ENCODE assay signal across 8 cellular contexts in the genomic region with DNA sequence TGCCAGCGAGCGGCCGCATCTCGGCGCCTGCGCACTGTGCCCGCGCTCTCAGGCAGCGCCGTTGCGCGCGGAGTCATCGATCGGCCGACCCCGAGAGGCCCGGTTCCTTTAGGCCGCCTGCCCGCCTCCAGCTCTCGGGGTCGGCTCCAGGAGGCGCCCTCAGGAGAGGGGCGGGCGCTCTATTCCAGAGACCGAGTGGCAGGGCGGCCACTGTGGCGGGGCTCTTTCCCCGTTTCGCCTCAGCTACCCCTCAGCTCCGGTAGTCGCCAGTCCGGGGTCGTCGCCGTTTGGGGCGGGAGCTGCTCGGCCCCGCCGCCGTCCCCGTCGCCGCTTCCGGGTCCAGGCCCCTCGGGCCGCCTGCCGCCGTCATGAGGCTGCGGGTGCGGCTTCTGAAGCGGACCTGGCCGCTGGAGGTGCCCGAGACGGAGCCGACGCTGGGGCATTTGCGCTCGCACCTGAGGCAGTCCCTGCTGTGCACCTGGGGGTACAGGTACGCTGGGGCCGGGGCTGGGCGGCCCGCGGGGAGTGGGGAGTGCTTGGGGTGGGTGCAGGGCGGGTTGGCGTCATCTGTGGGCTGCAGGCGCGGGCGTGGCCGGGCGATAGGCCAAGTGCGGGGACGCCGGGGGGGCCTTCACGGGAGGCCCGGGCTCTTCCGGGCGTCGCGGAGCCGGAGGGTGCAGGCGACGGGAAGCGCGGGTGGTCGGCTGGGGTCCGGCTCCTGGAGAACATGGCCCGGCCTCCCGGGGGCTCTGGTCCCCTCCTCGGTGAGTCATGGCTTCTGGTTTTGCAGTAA. TPM values are rescaled to one million over a fixed set of nuclear protein-coding genes. Genes with fewer than 3 reads are reported as not detected.
DNase-seq lines count a peak whose midpoint lies in the region; ATAC-seq and TF ChIP-seq lines count a peak whose summit lies in the region.

TSS of gene FBXO7 (plus strand) at position 177 of the 793 bp plus-strand sequence. CDS start at position 369, 192 bp downstream.

- CTCF ChIA-PET in activated CD4-positive, alpha-beta memory T cell treated with anti-CD3 and anti-CD28 coated beads for 36 hours (lab: Charles Lee): interaction anchor here (0.6 to 3.3 kb wide), 14 partner anchors 7 to 323 kb away, joined by 3 to 33 read pairs (median 3); partner anchors contain the start of gene RTCB

- POLR2A ChIA-PET in activated CD4-positive, alpha-beta memory T cell treated with anti-CD3 and anti-CD28 coated beads for 36 hours (lab: Charles Lee): interaction anchor here (1.2 to 2.8 kb wide), 5 partner anchors 9 to 424 kb away, joined by 3 to 22 read pairs (median 3); partner anchors contain the start of gene RTCB

- TF ChIP-seq CTCF in dorsolateral prefrontal cortex (IDR thresholded peaks at IDR 0.05 in 54 of 56, conservative IDR thresholded peaks at IDR 0.05 in 2 of 56; ENCODE audit: low read depth in 1 of 56, partially characterized antibody in 56 of 56) (peak in 55 of 56 donors; percentile 10 to 78 (median 42)), right lobe of liver (IDR thresholded peaks at IDR 0.05) (peak in 3 of 4 donors; percentile 7 to 47 (median 29))

- peak; percentile 31 to 94 (median 86) for DNase-seq in C1 segment of cervical spinal cord (lab: John Stamatoyannopoulos, UW)
- peak; percentile 94 for DNase-seq in NCI-H82 (lab: John Stamatoyannopoulos, UW)
- DNase-seq in activated CD4-positive, alpha-beta memory T cell treated with anti-CD3 and anti-CD28 coated beads for 36 hours: peak; percentile 90
- DNase-seq in dorsolateral prefrontal cortex: peak; percentile 69 to 95 (median 90)
- DNase-seq in right lobe of liver: peak; percentile 93 to 94 (median 93)
- DNase-seq in stimulated activated CD4-positive, alpha-beta T cell treated with anti-CD3 and anti-CD28 coated beads, Interleukin-4, amount 100 ng/mL, for 4 hours: peak; percentile 82 to 85

- 0% methylated on average over 24 of the region's 90 CpGs for WGBS in right lobe of liver (ENCODE audit: insufficient coverage, low coverage, low lambda C conversion rate, missing lambda C conversion rate)

- TF ChIP-seq POLR2A in right lobe of liver (IDR thresholded peaks at IDR 0.05): peak; percentile 85

- H3K27me3 Mint-ChIP-seq in activated CD4-positive, alpha-beta memory T cell treated with anti-CD3 and anti-CD28 coated beads for 36 hours: no peaks in the 10 kb centered on the region

- no peaks in the 10 kb centered on the region for H3K9me3 ChIP-seq in right lobe of liver

- no peaks in the 10 kb centered on the region for H3K27me3 ChIP-seq in dorsolateral prefrontal cortex
- H3K27me3 ChIP-seq in right lobe of liver: no peaks in the 10 kb centered on the region

- peaks cover 0 to 32% (median 5%) of the 10 kb centered on the region in 4 donors for H3K4me1 ChIP-seq in right lobe of liver

- H3K4me3 ChIP-seq in dorsolateral prefrontal cortex: peak within 1 kb of the TSS; percentile 65 to 99 (median 92)
- peak within 1 kb of the TSS; percentile 87 to 90 (median 89) for H3K4me3 ChIP-seq in right lobe of liver

- peak within 1 kb of the TSS; percentile 85 for H3K4me3 Mint-ChIP-seq in activated CD4-positive, alpha-beta memory T cell treated with anti-CD3 and anti-CD28 coated beads for 36 hours

- ATAC-seq in GM19351 (IDR thresholded peaks at IDR 0.05; ENCODE audit: unreplicated experiment) (peak; percentile 63), HG03521 (IDR thresholded peaks at IDR 0.05; ENCODE audit: unreplicated experiment) (peak; percentile 69), right lobe of liver (peak; percentile 74 to 87 (median 83))

- peak within 1 kb of the TSS; percentile 97 to 100 (median 99) for H3K27ac ChIP-seq in dorsolateral prefrontal cortex
- H3K27ac ChIP-seq in right lobe of liver: peak within 1 kb of the TSS; percentile 98 to 100 (median 99)

- H3K4me1 Mint-ChIP-seq in activated CD4-positive, alpha-beta memory T cell treated with anti-CD3 and anti-CD28 coated beads for 36 hours (ENCODE audit: low read depth): peaks cover 21% of the 10 kb centered on the region

- intact Hi-C loops in activated CD4-positive, alpha-beta memory T cell treated with anti-CD3 and anti-CD28 coated beads for 36 hours (cut with micrococcal nuclease): loop anchor here (1.0 to 10.0 kb wide), 6 partner anchors 209 to 810 kb away; partner anchors contain the start of genes DEPDC5, PISD and PRR14L
- intact Hi-C loops in dorsolateral prefrontal cortex (cut with DNase I): loop anchor here (1.0 to 10.0 kb wide), 8 partner anchors 54 to 530 kb away; partner anchors contain the start of genes RTCB (in 2 of the 2) and YWHAH (in 1 of the 2)
- intact Hi-C loops in right lobe of liver (cut with DNase I): no loop called here

- H3K9me3 Mint-ChIP-seq in activated CD4-positive, alpha-beta memory T cell treated with anti-CD3 and anti-CD28 coated beads for 36 hours: no peaks in the 10 kb centered on the region

- peak within 1 kb of the TSS; percentile 90 for H3K27ac Mint-ChIP-seq in activated CD4-positive, alpha-beta memory T cell treated with anti-CD3 and anti-CD28 coated beads for 36 hours

- H3K36me3 ChIP-seq in right lobe of liver: peaks cover 0 to 8% (median 0%) of the 10 kb centered on the region in 4 donors

- H3K36me3 Mint-ChIP-seq in activated CD4-positive, alpha-beta memory T cell treated with anti-CD3 and anti-CD28 coated beads for 36 hours: peaks cover 4% of the 10 kb centered on the region

RNA-seq across cellular contexts. Expression of gene FBXO7, which starts in this region (rescaled TPM):
- total RNA-seq in activated CD4-positive, alpha-beta memory T cell treated with anti-CD3 and anti-CD28 coated beads for 36 hours: 10 to 100 TPM; 79.5 to 83.3 TPM
- 100 to 1,000 TPM in 35 of 120 experiments, 10 to 100 TPM in 85; 54.1 to 217 (median 85.7) TPM for total RNA-seq in dorsolateral prefrontal cortex
- 100 to 1,000 TPM in 1 of 6 experiments, 10 to 100 TPM in 5; 37.7 to 100 (median 52.5) TPM for total RNA-seq in right lobe of liver

Comparison
In these comparisons a context has a peak if more than half of its experiments do, and no peak if none do; other contexts are left out.
1. Peak in every context shown above with its lines: DNase-seq, ATAC-seq, H3K4me3 ChIP-seq and H3K27ac ChIP-seq.
2. intact Hi-C loops: an anchor here in activated CD4-positive, alpha-beta memory T cell treated with anti-CD3 and anti-CD28 coated beads for 36 hours (1.0 to 10.0 kb wide) and dorsolateral prefrontal cortex (1.0 to 10.0 kb wide); none called in right lobe of liver.